16 cellular contexts compared by ENCODE assay signal in the genomic region with DNA sequence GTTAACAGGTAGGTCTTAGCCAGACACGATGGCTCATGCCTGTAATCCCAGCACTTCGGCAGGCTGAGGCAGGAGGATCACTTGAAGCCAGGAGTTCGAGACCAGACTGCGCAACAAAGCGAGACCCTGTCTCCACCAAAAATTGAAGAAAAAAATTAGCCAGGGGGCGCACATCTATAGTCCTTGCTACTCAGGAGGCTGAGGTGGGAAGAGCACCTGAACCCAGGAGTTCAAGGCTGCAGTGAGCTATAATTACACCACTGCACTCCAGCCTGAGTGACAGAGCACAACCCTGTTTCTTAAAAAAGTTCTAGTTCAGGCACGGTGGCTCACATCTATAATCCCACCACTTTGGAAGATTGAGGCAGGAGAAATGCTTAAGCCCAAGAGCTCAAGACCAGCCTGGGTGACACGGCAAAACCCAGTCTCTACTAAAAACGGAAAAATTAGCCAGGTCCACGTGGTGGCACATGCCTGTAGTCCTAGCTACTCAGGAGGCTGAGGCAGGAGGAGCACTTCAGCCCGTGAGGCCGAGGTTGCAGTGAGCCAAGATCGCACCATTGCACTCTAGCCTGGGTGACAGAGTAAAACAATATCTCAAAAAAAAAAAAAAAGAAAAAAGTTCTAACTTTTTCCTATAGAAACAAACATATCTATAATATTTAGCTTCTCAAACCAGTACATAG. TPM values are rescaled to one million over a fixed set of nuclear protein-coding genes. Genes with fewer than 3 reads are reported as not detected.
DNase-seq lines count a peak whose midpoint lies in the region; ATAC-seq and TF ChIP-seq lines count a peak whose summit lies in the region.
"Had no signal": no experiment of that assay in that cellular context is flagged by ENCODE, and none has a peak within 500 bp of the region (broad histone marks: within the 10 kb centered on the region; RNA-seq: fewer than 3 reads in every experiment).

No MANE protein-coding gene starts in this region.

- no peaks in the 10 kb centered on the region for H3K9me2 ChIP-seq in HCT116 (ENCODE audit: insufficient read depth)

- no peaks in the 10 kb centered on the region for H3K27me3 ChIP-seq in HCT116 (ENCODE audit: insufficient read depth, low read length)
- H3K27me3 ChIP-seq: BLaER1 had no signal

- TF ChIP-seq RAD21 in HCT116 (IDR thresholded peaks at IDR 0.05; ENCODE audit: low read depth), result no peak

- H3K27ac ChIP-seq in HCT116 (ENCODE audit: low read depth, low read length) (no peak overlapping the region), RWPE1 (peak overlapping the region; percentile 19; the same call in 1 of the 2 replicates)
- H3K27ac ChIP-seq: 22Rv1, BLaER1, HL-60 had no signal

- H3K4me3 ChIP-seq in HCT116 (replicated peaks in 1 of 2; ENCODE audit: low read depth in 1 of 2, low read length in 2 of 2), result no peak overlapping the region
- H3K4me3 ChIP-seq: BLaER1, GM12878, HAP-1 had no signal

- no peaks in the 10 kb centered on the region for H3K9me3 ChIP-seq in HCT116 (ENCODE audit: control insufficient read depth in 1 of 2, insufficient read depth in 1 of 2, low read depth in 1 of 2, low read length in 2 of 2)
- H3K9me3 ChIP-seq: BLaER1, HAP-1 had no signal

- peaks cover 77% of the 10 kb centered on the region for H3K79me2 ChIP-seq in HCT116 (ENCODE audit: insufficient read depth, low read length)

- H3K27ac Mint-ChIP-seq in stimulated activated effector memory CD8-positive, alpha-beta T cell treated with anti-CD3 and anti-CD28 coated beads, Interleukin-12 subunit alpha, Interleukin-12 subunit beta, amount 100 ng/mL, for 72 hours, result peak overlapping the region; percentile 50
- H3K27ac Mint-ChIP-seq in Calu3 (ENCODE audit: unreplicated experiment), result no peak overlapping the region

- no peak for TF ChIP-seq POLR2A in HCT116 (IDR thresholded peaks at IDR 0.05; ENCODE audit: borderline replicate concordance, extremely low read depth, insufficient read depth, insufficient read length)

- H3K4me1 ChIP-seq in HCT116 (ENCODE audit: control insufficient read depth in 1 of 2, insufficient read depth in 2 of 2, low read length in 2 of 2), result no peaks in the 10 kb centered on the region

- no peaks in the 10 kb centered on the region for H3K27me3 Mint-ChIP-seq in Calu3 (ENCODE audit: unreplicated experiment)
- H3K27me3 Mint-ChIP-seq: CD8-positive, alpha-beta memory T cell had no signal

- CTCF ChIA-PET in HCT116 (lab: Charles Lee), result no interaction called here
- CTCF ChIA-PET in RWPE1 (lab: Yijun Ruan, JAX), result no interaction called here
- CTCF ChIA-PET in Calu3 (lab: Charles Lee), result interaction anchor here (1.0 kb wide), 1 partner anchor 174 kb away, joined by 3 read pairs; no protein-coding TSS in a partner anchor

- no peaks in the 10 kb centered on the region for H4K20me1 ChIP-seq in HCT116 (ENCODE audit: insufficient read depth)

- H3K4me1 Mint-ChIP-seq in stimulated activated effector memory CD8-positive, alpha-beta T cell treated with anti-CD3 and anti-CD28 coated beads, Interleukin-12 subunit alpha, Interleukin-12 subunit beta, amount 100 ng/mL, for 72 hours, result peaks cover 21% of the 10 kb centered on the region
- H3K4me1 Mint-ChIP-seq in Calu3 (ENCODE audit: low read depth, unreplicated experiment), result no peaks in the 10 kb centered on the region

- POLR2A ChIA-PET in HCT116 (lab: Charles Lee) (interaction anchor here (1.3 kb wide), 1 partner anchor 9 kb away, joined by 4 read pairs; a partner anchor contains a TSS), RWPE1 (lab: Yijun Ruan, JAX; ENCODE audit: low non-redundant PET) (no interaction called here)

- TF ChIP-seq CTCF in HCT116 (IDR thresholded peaks at IDR 0.05 in 2 of 3, conservative IDR thresholded peaks at IDR 0.05 in 1 of 3; ENCODE audit: borderline replicate concordance in 1 of 3, insufficient read depth in 1 of 3, low read depth in 2 of 3, low read length in 2 of 3) (0 out of 6 replicates have a peak, but pooled peaks of 1 of the 3 experiments have one; percentile 8), RWPE1 (conservative IDR thresholded peaks at IDR 0.05; ENCODE audit: low read depth) (no peak), Calu3 (IDR thresholded peaks at IDR 0.05; ENCODE audit: unreplicated experiment) (no peak)

- H3K36me3 ChIP-seq in HCT116 (ENCODE audit: control insufficient read depth in 1 of 2, insufficient read depth in 2 of 2, low read length in 2 of 2), result peaks cover 0 to 2% of the 10 kb centered on the region in 2 experiments; a peak in 2 of 4 replicates

- intact Hi-C loops in HCT116 (cut with micrococcal nuclease), result no loop called here
- intact Hi-C loops in Calu3 (cut with micrococcal nuclease; ENCODE audit: unreplicated experiment), result no loop called here

- no peak overlapping the region for H3K9ac ChIP-seq in HCT116 (ENCODE audit: low read length)
- H3K9ac ChIP-seq: BLaER1 had no signal

- no peak overlapping the region for H3K4me3 Mint-ChIP-seq in stimulated activated effector memory CD8-positive, alpha-beta T cell treated with anti-CD3 and anti-CD28 coated beads, Interleukin-12 subunit alpha, Interleukin-12 subunit beta, amount 100 ng/mL, for 72 hours
- no peak overlapping the region for H3K4me3 Mint-ChIP-seq in Calu3 (ENCODE audit: low read depth, unreplicated experiment)

- H3K36me3 Mint-ChIP-seq in stimulated activated effector memory CD8-positive, alpha-beta T cell treated with anti-CD3 and anti-CD28 coated beads, Interleukin-12 subunit alpha, Interleukin-12 subunit beta, amount 100 ng/mL, for 72 hours, result peaks cover 80% of the 10 kb centered on the region
- H3K36me3 Mint-ChIP-seq in Calu3 (ENCODE audit: insufficient read depth, unreplicated experiment), result no peaks in the 10 kb centered on the region

- no peak overlapping the region for H3K4me2 ChIP-seq in HCT116 (ENCODE audit: low read length)

- BruUV-seq in HCT116 (replicated peaks; lab: Mats Ljungman, UMichigan) (no TSS peak), Calu3 (replicated peaks; lab: Mats Ljungman, UMichigan) (no TSS peak)

- no peaks in the 10 kb centered on the region for H3K9me3 Mint-ChIP-seq in stimulated activated effector memory CD8-positive, alpha-beta T cell treated with anti-CD3 and anti-CD28 coated beads, Interleukin-12 subunit alpha, Interleukin-12 subunit beta, amount 100 ng/mL, for 72 hours
- H3K9me3 Mint-ChIP-seq in Calu3 (ENCODE audit: low read depth, unreplicated experiment), result no peaks in the 10 kb centered on the region
- H3K9me3 Mint-ChIP-seq: CD8-positive, alpha-beta memory T cell had no signal

- peak; percentile 1 for DNase-seq in NCI-H82 (lab: John Stamatoyannopoulos, UW)
- DNase-seq in NCI-H82 treated with DMSO at 0.1 percent for 48 hours (lab: John Stamatoyannopoulos, UW; ENCODE audit: unreplicated experiment), result no peak
- no peak for DNase-seq in HCT116 (ENCODE audit: low read depth, low spot score)
- no peak for DNase-seq in RWPE1 (ENCODE audit: low spot score)
- no peak for DNase-seq in stimulated activated effector memory CD8-positive, alpha-beta T cell treated with anti-CD3 and anti-CD28 coated beads, Interleukin-12 subunit alpha, Interleukin-12 subunit beta, amount 100 ng/mL, for 72 hours (ENCODE audit: low spot score in 2 of 2)
- no peak for DNase-seq in Calu3
- no peak for DNase-seq in COR-L47 (lab: John Stamatoyannopoulos, UW)
- DNase-seq: CD8-positive, alpha-beta memory T cell; DMS 273 treated with DMSO at 0.1 percent for 48 hours; KG1 had no signal

- RAD21 ChIA-PET in HCT116 (lab: Charles Lee; ENCODE audit: low non-redundant PET in 1 of 2, low total read pairs in 2 of 2, uncharacterized antibody in 2 of 2, unreplicated experiment in 2 of 2), result no interaction called here

- ATAC-seq in HCT116 (peak; percentile 30; the same call in 1 of the 2 replicates), HG02981 (IDR thresholded peaks at IDR 0.05; ENCODE audit: unreplicated experiment) (no peak)
- ATAC-seq in stimulated activated effector memory CD8-positive, alpha-beta T cell treated with anti-CD3 and anti-CD28 coated beads, Interleukin-12 subunit alpha, Interleukin-12 subunit beta, amount 100 ng/mL, for 72 hours, result no peak
- ATAC-seq: GM12878 had no signal

- no peak overlapping the region for H2AFZ ChIP-seq in HCT116 (ENCODE audit: low read depth, low read length, poor library complexity, severe bottlenecking)

TF ChIP-seq in HCT116, 20 proteins besides CTCF, POLR2A, EP300 and RAD21:
- TF ChIP-seq, protein P1, sequence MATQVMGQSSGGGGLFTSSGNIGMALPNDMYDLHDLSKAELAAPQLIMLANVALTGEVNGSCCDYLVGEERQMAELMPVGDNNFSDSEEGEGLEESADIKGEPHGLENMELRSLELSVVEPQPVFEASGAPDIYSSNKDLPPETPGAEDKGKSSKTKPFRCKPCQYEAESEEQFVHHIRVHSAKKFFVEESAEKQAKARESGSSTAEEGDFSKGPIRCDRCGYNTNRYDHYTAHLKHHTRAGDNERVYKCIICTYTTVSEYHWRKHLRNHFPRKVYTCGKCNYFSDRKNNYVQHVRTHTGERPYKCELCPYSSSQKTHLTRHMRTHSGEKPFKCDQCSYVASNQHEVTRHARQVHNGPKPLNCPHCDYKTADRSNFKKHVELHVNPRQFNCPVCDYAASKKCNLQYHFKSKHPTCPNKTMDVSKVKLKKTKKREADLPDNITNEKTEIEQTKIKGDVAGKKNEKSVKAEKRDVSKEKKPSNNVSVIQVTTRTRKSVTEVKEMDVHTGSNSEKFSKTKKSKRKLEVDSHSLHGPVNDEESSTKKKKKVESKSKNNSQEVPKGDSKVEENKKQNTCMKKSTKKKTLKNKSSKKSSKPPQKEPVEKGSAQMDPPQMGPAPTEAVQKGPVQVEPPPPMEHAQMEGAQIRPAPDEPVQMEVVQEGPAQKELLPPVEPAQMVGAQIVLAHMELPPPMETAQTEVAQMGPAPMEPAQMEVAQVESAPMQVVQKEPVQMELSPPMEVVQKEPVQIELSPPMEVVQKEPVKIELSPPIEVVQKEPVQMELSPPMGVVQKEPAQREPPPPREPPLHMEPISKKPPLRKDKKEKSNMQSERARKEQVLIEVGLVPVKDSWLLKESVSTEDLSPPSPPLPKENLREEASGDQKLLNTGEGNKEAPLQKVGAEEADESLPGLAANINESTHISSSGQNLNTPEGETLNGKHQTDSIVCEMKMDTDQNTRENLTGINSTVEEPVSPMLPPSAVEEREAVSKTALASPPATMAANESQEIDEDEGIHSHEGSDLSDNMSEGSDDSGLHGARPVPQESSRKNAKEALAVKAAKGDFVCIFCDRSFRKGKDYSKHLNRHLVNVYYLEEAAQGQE (IDR thresholded peaks at IDR 0.05; ENCODE audit: low read depth), result no peak
- no peak for TF ChIP-seq ZFX (IDR thresholded peaks at IDR 0.05)

RNA-seq across cellular contexts. Expression of a gene that starts 9.1 kb away (rescaled TPM):
- total RNA-seq in HCT116 (2021; ENCODE audit: unreplicated experiment), result 24.2 TPM
- 9.4 and 13.0 TPM in 2 replicates for polyA plus RNA-seq in HCT116 (2012)
- 35.7 and 38.1 TPM in 2 replicates for total RNA-seq in Calu3 (2022)
